1 cellular context compared by ENCODE assay signal in the genomic region with DNA sequence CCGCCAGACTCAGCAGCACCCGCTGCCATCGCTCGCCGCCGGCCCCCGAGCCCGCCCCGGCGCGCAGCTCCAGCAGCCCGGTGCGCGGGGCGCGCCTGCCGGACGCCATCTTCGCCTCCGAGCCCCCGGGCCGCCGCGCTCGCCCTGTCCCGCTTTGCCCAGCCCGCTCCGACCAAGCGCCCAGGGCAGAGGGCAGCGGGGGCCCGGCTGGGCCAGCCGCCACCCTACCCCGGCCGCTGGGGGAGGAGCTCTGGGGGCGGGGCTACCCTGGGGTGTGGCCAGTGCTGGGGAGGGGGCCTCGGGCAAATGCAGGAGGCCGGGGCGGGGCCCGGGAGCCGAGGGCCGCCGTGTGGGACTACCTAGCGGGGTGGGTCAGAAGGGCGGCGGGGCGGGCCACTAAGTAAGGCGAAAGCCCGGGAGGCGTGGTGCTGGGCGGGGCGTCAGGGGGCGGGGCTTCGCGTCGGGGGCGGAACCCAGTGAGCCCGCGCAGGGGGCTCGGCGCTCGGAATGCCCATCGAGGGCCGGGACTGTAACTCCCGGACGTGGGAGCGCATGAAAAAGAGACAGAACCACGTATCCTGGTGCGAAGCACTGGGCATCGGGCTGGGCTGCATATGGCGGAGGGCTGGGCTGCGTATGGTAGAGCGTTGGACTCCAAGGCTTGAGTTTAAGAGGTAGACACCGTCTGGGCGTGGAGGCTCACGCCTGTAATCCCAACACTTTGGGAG.
TF ChIP-seq lines count a peak whose summit lies in the region.

A gene (minus strand): TSS at position 252 of the 728 bp plus-strand sequence. CDS start 143 bp downstream, at position 109.

TF ChIP-seq in HepG2, 621 proteins besides CTCF, POLR2A, EP300 and RAD21 (continued from another document and continues in another):
- peak; percentile 75; the same call in 1 of the 2 replicates for TF ChIP-seq CCDC6 (CRISPR knock-in tag; IDR thresholded peaks at IDR 0.05)
- TF ChIP-seq, protein P1, sequence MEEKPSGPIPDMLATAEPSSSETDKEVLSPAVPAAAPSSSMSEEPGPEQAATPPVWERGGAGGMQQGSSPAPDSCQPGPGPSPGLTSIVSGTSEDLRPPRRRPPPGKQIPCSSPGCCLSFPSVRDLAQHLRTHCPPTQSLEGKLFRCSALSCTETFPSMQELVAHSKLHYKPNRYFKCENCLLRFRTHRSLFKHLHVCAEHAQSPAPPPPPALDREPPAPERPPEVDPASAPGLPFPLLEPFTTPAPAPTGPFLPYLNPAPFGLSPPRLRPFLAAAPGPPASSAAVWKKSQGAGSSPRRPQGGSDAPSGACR (CRISPR knock-in tag; IDR thresholded peaks at IDR 0.05): no peak
- TF ChIP-seq ZFAT (CRISPR knock-in tag; conservative IDR thresholded peaks at IDR 0.05): no peak
- TF ChIP-seq, protein P2, sequence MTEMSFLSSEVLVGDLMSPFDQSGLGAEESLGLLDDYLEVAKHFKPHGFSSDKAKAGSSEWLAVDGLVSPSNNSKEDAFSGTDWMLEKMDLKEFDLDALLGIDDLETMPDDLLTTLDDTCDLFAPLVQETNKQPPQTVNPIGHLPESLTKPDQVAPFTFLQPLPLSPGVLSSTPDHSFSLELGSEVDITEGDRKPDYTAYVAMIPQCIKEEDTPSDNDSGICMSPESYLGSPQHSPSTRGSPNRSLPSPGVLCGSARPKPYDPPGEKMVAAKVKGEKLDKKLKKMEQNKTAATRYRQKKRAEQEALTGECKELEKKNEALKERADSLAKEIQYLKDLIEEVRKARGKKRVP (CRISPR knock-in tag; IDR thresholded peaks at IDR 0.05): no peak
- TF ChIP-seq, protein P3, sequence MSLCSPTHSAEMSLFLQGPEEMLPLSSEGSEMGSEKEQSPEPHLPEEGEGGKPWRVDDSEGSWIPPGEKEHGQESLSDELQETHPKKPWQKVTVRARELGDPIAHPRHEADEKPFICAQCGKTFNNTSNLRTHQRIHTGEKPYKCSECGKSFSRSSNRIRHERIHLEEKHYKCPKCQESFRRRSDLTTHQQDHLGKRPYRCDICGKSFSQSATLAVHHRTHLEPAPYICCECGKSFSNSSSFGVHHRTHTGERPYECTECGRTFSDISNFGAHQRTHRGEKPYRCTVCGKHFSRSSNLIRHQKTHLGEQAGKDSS (CRISPR knock-in tag; IDR thresholded peaks at IDR 0.05; ENCODE audit: borderline replicate concordance, low read depth): peak; percentile 46; the same call in 1 of the 2 replicates
- TF ChIP-seq NR2F6 (IDR thresholded peaks at IDR 0.05): no peak
- TF ChIP-seq NR2F6 (CRISPR knock-in tag; IDR thresholded peaks at IDR 0.05): no peak
- peak; percentile 23; the same call in 1 of the 2 replicates for TF ChIP-seq JUN (CRISPR knock-in tag; IDR thresholded peaks at IDR 0.05)
- TF ChIP-seq SRY (CRISPR knock-in tag; IDR thresholded peaks at IDR 0.05): no peak; the same call in none of the 2 replicates
- no peak; the same call in 1 of the 2 replicates for TF ChIP-seq ZNF616 (CRISPR knock-in tag; IDR thresholded peaks at IDR 0.05; ENCODE audit: low read depth)
- TF ChIP-seq ZBTB42 (CRISPR knock-in tag; IDR thresholded peaks at IDR 0.05): no peak
- TF ChIP-seq, protein P4, sequence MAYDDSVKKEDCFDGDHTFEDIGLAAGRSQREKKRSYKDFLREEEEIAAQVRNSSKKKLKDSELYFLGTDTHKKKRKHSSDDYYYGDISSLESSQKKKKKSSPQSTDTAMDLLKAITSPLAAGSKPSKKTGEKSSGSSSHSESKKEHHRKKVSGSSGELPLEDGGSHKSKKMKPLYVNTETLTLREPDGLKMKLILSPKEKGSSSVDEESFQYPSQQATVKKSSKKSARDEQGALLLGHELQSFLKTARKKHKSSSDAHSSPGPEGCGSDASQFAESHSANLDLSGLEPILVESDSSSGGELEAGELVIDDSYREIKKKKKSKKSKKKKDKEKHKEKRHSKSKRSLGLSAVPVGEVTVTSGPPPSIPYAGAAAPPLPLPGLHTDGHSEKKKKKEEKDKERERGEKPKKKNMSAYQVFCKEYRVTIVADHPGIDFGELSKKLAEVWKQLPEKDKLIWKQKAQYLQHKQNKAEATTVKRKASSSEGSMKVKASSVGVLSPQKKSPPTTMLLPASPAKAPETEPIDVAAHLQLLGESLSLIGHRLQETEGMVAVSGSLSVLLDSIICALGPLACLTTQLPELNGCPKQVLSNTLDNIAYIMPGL (CRISPR knock-in tag; IDR thresholded peaks at IDR 0.05; ENCODE audit: borderline replicate concordance in 1 of 2, low read depth in 1 of 2): peak in 1 of 2 experiments; percentile 30; a peak in 1 of 4 replicates
- TF ChIP-seq ZBTB3 (CRISPR knock-in tag; IDR thresholded peaks at IDR 0.05; ENCODE audit: borderline replicate concordance, low read depth): no peak
- 0 out of 2 replicates have a peak, but pooled peaks have one; percentile 26 for TF ChIP-seq HMG20B (CRISPR knock-in tag; conservative IDR thresholded peaks at IDR 0.05)
- TF ChIP-seq, protein P5, sequence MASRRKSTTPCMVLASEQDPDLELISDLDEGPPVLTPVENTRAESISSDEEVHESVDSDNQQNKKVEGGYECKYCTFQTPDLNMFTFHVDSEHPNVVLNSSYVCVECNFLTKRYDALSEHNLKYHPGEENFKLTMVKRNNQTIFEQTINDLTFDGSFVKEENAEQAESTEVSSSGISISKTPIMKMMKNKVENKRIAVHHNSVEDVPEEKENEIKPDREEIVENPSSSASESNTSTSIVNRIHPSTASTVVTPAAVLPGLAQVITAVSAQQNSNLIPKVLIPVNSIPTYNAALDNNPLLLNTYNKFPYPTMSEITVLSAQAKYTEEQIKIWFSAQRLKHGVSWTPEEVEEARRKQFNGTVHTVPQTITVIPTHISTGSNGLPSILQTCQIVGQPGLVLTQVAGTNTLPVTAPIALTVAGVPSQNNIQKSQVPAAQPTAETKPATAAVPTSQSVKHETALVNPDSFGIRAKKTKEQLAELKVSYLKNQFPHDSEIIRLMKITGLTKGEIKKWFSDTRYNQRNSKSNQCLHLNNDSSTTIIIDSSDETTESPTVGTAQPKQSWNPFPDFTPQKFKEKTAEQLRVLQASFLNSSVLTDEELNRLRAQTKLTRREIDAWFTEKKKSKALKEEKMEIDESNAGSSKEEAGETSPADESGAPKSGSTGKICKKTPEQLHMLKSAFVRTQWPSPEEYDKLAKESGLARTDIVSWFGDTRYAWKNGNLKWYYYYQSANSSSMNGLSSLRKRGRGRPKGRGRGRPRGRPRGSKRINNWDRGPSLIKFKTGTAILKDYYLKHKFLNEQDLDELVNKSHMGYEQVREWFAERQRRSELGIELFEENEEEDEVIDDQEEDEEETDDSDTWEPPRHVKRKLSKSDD (CRISPR knock-in tag; IDR thresholded peaks at IDR 0.05; ENCODE audit: low read depth): no peak
- TF ChIP-seq RFXAP (CRISPR knock-in tag; IDR thresholded peaks at IDR 0.05; ENCODE audit: borderline replicate concordance): 0 out of 2 replicates have a peak, but pooled peaks have one; percentile 24
- TF ChIP-seq RXRA (CRISPR knock-in tag; IDR thresholded peaks at IDR 0.05): no peak; the same call in 1 of the 2 replicates
- no peak for TF ChIP-seq NCOR1 (IDR thresholded peaks at IDR 0.05; ENCODE audit: borderline replicate concordance, low read length)
- TF ChIP-seq ZNF672 (CRISPR knock-in tag; IDR thresholded peaks at IDR 0.05): no peak
- TF ChIP-seq ZNF572 (CRISPR knock-in tag; IDR thresholded peaks at IDR 0.05): 0 out of 2 replicates have a peak, but pooled peaks have one; percentile 66
- TF ChIP-seq, protein P6, sequence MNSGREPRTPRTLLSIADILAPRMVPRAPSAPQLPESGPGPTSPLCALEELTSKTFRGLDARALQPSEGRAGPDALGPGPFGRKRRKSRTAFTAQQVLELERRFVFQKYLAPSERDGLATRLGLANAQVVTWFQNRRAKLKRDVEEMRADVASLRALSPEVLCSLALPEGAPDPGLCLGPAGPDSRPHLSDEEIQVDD (CRISPR knock-in tag; IDR thresholded peaks at IDR 0.05; ENCODE audit: borderline replicate concordance): no peak; the same call in 1 of the 2 replicates
- TF ChIP-seq, protein P7, sequence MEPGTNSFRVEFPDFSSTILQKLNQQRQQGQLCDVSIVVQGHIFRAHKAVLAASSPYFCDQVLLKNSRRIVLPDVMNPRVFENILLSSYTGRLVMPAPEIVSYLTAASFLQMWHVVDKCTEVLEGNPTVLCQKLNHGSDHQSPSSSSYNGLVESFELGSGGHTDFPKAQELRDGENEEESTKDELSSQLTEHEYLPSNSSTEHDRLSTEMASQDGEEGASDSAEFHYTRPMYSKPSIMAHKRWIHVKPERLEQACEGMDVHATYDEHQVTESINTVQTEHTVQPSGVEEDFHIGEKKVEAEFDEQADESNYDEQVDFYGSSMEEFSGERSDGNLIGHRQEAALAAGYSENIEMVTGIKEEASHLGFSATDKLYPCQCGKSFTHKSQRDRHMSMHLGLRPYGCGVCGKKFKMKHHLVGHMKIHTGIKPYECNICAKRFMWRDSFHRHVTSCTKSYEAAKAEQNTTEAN (CRISPR knock-in tag; conservative IDR thresholded peaks at IDR 0.05): no peak
- peak; percentile 97 for TF ChIP-seq ZNF274 (CRISPR knock-in tag; IDR thresholded peaks at IDR 0.05)
- TF ChIP-seq ZMYM3 (CRISPR knock-in tag; IDR thresholded peaks at IDR 0.05): no peak; the same call in 1 of the 2 replicates
- TF ChIP-seq, protein P8, sequence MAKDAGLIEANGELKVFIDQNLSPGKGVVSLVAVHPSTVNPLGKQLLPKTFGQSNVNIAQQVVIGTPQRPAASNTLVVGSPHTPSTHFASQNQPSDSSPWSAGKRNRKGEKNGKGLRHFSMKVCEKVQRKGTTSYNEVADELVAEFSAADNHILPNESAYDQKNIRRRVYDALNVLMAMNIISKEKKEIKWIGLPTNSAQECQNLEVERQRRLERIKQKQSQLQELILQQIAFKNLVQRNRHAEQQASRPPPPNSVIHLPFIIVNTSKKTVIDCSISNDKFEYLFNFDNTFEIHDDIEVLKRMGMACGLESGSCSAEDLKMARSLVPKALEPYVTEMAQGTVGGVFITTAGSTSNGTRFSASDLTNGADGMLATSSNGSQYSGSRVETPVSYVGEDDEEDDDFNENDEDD (CRISPR knock-in tag; IDR thresholded peaks at IDR 0.05; ENCODE audit: borderline replicate concordance): 0 out of 2 replicates have a peak, but pooled peaks have one; percentile 2
- TF ChIP-seq, protein P9, sequence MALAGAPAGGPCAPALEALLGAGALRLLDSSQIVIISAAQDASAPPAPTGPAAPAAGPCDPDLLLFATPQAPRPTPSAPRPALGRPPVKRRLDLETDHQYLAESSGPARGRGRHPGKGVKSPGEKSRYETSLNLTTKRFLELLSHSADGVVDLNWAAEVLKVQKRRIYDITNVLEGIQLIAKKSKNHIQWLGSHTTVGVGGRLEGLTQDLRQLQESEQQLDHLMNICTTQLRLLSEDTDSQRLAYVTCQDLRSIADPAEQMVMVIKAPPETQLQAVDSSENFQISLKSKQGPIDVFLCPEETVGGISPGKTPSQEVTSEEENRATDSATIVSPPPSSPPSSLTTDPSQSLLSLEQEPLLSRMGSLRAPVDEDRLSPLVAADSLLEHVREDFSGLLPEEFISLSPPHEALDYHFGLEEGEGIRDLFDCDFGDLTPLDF (CRISPR knock-in tag; IDR thresholded peaks at IDR 0.05): no peak
- TF ChIP-seq MAFG (CRISPR knock-in tag; IDR thresholded peaks at IDR 0.05): no peak
- no peak for TF ChIP-seq BCL6 (CRISPR knock-in tag; IDR thresholded peaks at IDR 0.05)
- TF ChIP-seq SAFB2 (CRISPR knock-in tag; IDR thresholded peaks at IDR 0.05; ENCODE audit: borderline replicate concordance, low read depth): peak; percentile 81; the same call in 1 of the 2 replicates
- TF ChIP-seq, protein P10, sequence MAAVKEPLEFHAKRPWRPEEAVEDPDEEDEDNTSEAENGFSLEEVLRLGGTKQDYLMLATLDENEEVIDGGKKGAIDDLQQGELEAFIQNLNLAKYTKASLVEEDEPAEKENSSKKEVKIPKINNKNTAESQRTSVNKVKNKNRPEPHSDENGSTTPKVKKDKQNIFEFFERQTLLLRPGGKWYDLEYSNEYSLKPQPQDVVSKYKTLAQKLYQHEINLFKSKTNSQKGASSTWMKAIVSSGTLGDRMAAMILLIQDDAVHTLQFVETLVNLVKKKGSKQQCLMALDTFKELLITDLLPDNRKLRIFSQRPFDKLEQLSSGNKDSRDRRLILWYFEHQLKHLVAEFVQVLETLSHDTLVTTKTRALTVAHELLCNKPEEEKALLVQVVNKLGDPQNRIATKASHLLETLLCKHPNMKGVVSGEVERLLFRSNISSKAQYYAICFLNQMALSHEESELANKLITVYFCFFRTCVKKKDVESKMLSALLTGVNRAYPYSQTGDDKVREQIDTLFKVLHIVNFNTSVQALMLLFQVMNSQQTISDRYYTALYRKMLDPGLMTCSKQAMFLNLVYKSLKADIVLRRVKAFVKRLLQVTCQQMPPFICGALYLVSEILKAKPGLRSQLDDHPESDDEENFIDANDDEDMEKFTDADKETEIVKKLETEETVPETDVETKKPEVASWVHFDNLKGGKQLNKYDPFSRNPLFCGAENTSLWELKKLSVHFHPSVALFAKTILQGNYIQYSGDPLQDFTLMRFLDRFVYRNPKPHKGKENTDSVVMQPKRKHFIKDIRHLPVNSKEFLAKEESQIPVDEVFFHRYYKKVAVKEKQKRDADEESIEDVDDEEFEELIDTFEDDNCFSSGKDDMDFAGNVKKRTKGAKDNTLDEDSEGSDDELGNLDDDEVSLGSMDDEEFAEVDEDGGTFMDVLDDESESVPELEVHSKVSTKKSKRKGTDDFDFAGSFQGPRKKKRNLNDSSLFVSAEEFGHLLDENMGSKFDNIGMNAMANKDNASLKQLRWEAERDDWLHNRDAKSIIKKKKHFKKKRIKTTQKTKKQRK (IDR thresholded peaks at IDR 0.05; ENCODE audit: low read length): no peak
- peak; percentile 33; the same call in 1 of the 2 replicates for TF ChIP-seq ZNF607 (CRISPR knock-in tag; IDR thresholded peaks at IDR 0.05; ENCODE audit: borderline replicate concordance)
- TF ChIP-seq HDAC1 (CRISPR knock-in tag; IDR thresholded peaks at IDR 0.05): peak; percentile 60
- no peak for TF ChIP-seq ZNF83 (CRISPR knock-in tag; IDR thresholded peaks at IDR 0.05; ENCODE audit: borderline replicate concordance)
- no peak for TF ChIP-seq NCOA5 (CRISPR knock-in tag; IDR thresholded peaks at IDR 0.05)
- TF ChIP-seq ZNF30 (CRISPR knock-in tag; IDR thresholded peaks at IDR 0.05): no peak
- TF ChIP-seq MZF1 (CRISPR knock-in tag; IDR thresholded peaks at IDR 0.05; ENCODE audit: borderline replicate concordance): no peak
- peak; percentile 68 for TF ChIP-seq POLR2G (IDR thresholded peaks at IDR 0.05; ENCODE audit: low read depth, low read length)
- TF ChIP-seq, protein P11, sequence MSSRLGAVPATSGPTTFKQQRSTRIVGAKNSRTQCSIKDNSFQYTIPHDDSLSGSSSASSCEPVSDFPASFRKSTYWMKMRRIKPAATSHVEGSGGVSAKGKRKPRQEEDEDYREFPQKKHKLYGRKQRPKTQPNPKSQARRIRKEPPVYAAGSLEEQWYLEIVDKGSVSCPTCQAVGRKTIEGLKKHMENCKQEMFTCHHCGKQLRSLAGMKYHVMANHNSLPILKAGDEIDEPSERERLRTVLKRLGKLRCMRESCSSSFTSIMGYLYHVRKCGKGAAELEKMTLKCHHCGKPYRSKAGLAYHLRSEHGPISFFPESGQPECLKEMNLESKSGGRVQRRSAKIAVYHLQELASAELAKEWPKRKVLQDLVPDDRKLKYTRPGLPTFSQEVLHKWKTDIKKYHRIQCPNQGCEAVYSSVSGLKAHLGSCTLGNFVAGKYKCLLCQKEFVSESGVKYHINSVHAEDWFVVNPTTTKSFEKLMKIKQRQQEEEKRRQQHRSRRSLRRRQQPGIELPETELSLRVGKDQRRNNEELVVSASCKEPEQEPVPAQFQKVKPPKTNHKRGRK (CRISPR knock-in tag; IDR thresholded peaks at IDR 0.05): no peak
- TF ChIP-seq, protein P12, sequence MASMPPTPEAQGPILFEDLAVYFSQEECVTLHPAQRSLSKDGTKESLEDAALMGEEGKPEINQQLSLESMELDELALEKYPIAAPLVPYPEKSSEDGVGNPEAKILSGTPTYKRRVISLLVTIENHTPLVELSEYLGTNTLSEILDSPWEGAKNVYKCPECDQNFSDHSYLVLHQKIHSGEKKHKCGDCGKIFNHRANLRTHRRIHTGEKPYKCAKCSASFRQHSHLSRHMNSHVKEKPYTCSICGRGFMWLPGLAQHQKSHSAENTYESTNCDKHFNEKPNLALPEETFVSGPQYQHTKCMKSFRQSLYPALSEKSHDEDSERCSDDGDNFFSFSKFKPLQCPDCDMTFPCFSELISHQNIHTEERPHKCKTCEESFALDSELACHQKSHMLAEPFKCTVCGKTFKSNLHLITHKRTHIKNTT (CRISPR knock-in tag; IDR thresholded peaks at IDR 0.05): no peak
